18 cellular contexts compared by ENCODE assay signal in the genomic region with DNA sequence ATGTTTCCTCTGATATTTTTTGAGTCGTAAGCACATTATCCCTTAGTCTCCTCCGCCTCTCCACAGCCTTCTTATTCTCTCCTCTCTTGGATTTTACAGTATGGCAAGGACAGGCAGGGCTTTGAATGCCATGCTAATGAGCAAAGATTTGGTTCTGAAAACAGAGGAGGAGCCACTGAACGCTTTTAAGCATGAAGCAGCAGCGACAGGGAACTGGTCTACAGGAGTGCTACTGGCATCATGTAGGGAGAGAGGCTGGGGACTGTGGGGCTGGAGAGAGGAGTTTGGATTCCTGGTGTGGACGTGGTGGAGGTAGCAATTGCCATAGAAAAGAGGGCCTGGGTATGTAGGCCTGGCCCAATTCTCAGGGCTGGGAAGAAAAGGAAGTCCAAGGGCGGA. TPM values are rescaled to one million over a fixed set of nuclear protein-coding genes. Genes with fewer than 3 reads are reported as not detected.
DNase-seq lines count a peak whose midpoint lies in the region; ATAC-seq and TF ChIP-seq lines count a peak whose summit lies in the region.
"Had no signal": no experiment of that assay in that cellular context is flagged by ENCODE, and none has a peak within 500 bp of the region (broad histone marks: within the 10 kb centered on the region; RNA-seq: fewer than 3 reads in every experiment).

No MANE protein-coding gene starts in this region.

- H3K4me2 ChIP-seq in GM23338 = peak overlapping the region; percentile 77
- no peak overlapping the region for H3K4me2 ChIP-seq in trophoblast cell (ENCODE audit: low read length)
- H3K4me2 ChIP-seq in hepatocyte = no peak overlapping the region

- H3K4ac ChIP-seq in trophoblast cell (ENCODE audit: low read depth, low read length) = no peak overlapping the region

- peak overlapping the region; percentile 20 for H3K9ac ChIP-seq in endodermal cell (ENCODE audit: extremely low read depth, low read length, poor library complexity, severe bottlenecking)
- no peak overlapping the region for H3K9ac ChIP-seq in trophoblast cell (ENCODE audit: low read length)

- no peaks in the 10 kb centered on the region for H3K36me3 Mint-ChIP-seq in GM23338 (ENCODE audit: low read depth)
- H3K36me3 Mint-ChIP-seq in endodermal cell (ENCODE audit: low read depth) = no peaks in the 10 kb centered on the region
- no peaks in the 10 kb centered on the region for H3K36me3 Mint-ChIP-seq in neural crest cell (ENCODE audit: low read depth)

- peak; percentile 48 for ATAC-seq in GM23338
- ATAC-seq: GM12878, HepG2, Right ventricle myocardium inferior had no signal

- no peaks in the 10 kb centered on the region for H3K36me3 ChIP-seq in GM23338 (ENCODE audit: insufficient read depth)
- no peaks in the 10 kb centered on the region for H3K36me3 ChIP-seq in endodermal cell (ENCODE audit: control insufficient read depth, insufficient read depth, low read length)
- H3K36me3 ChIP-seq in trophoblast cell (ENCODE audit: control insufficient read depth in 1 of 2, insufficient read depth in 2 of 2, low read length in 2 of 2) = no peaks in the 10 kb centered on the region
- no peaks in the 10 kb centered on the region for H3K36me3 ChIP-seq in hepatocyte (replicated peaks; ENCODE audit: insufficient read depth, low read depth)

- no peak overlapping the region for H3K23ac ChIP-seq in trophoblast cell (ENCODE audit: low read length)

- H3K79me2 ChIP-seq in GM23338 (replicated peaks; ENCODE audit: insufficient read depth) (no peaks in the 10 kb centered on the region), trophoblast cell (ENCODE audit: control insufficient read depth, insufficient read depth, low read length, poor library complexity) (no peaks in the 10 kb centered on the region), hepatocyte (no peaks in the 10 kb centered on the region)

- no peaks in the 10 kb centered on the region for H4K20me1 ChIP-seq in GM23338 (replicated peaks; ENCODE audit: insufficient read depth)
- H4K20me1 ChIP-seq in hepatocyte (ENCODE audit: insufficient read depth, poor library complexity, severe bottlenecking) = no peaks in the 10 kb centered on the region

- no peak overlapping the region for H2AK5ac ChIP-seq in trophoblast cell (ENCODE audit: low read length)

- H3K14ac ChIP-seq in trophoblast cell (ENCODE audit: low read length) = no peak overlapping the region

- TF ChIP-seq CTCF in GM23338 (conservative IDR thresholded peaks at IDR 0.05; ENCODE audit: low read depth in 2 of 2) (no peak), endodermal cell (conservative IDR thresholded peaks at IDR 0.05) (no peak), neural crest cell (conservative IDR thresholded peaks at IDR 0.05) (no peak), hepatocyte (IDR thresholded peaks at IDR 0.05; ENCODE audit: poor library complexity) (no peak)

- H4K91ac ChIP-seq in trophoblast cell (ENCODE audit: low read depth, low read length) = no peak overlapping the region

- no peak overlapping the region for H2BK12ac ChIP-seq in trophoblast cell (ENCODE audit: low read length)

- H3K4me3 Mint-ChIP-seq in GM23338 (peak overlapping the region; percentile 70), endodermal cell (peak overlapping the region; percentile 55), neural crest cell (peak overlapping the region; percentile 2)

- H2BK120ac ChIP-seq in trophoblast cell (ENCODE audit: insufficient read depth, low read length, poor library complexity) = no peak overlapping the region

- H3K4me1 Mint-ChIP-seq in GM23338 (peaks cover 49% of the 10 kb centered on the region), endodermal cell (peaks cover 51% of the 10 kb centered on the region), neural crest cell (peaks cover 7% of the 10 kb centered on the region)

- H4K8ac ChIP-seq in trophoblast cell (ENCODE audit: low read depth, low read length) = no peak overlapping the region

- peak; percentile 62 for DNase-seq in GM23338 (ENCODE audit: low spot score)
- DNase-seq in NCI-H510A treated with DMSO at 0.1 percent for 48 hours (lab: John Stamatoyannopoulos, UW) = peak; percentile 46
- DNase-seq in endodermal cell = peak; percentile 78
- no peak for DNase-seq in neural crest cell (ENCODE audit: low read depth, low spot score)
- no peak for DNase-seq in trophoblast cell
- DNase-seq in hepatocyte (ENCODE audit: low spot score) = no peak
- DNase-seq in RPMI8226 = no peak
- DNase-seq: AML-193, Caco-2, Karpas-422, MM.1S, NCI-H187 treated with DMSO at 0.1 percent for 48 hours, NCI-H524 treated with DMSO at 0.1 percent for 48 hours had no signal

- H2AFZ ChIP-seq in GM23338 (no peak overlapping the region), trophoblast cell (ENCODE audit: insufficient read depth, low read length, poor library complexity) (no peak overlapping the region), hepatocyte (no peak overlapping the region)

- H4K12ac ChIP-seq in trophoblast cell (ENCODE audit: low read depth, low read length) = no peak overlapping the region

- H3K9me3 ChIP-seq in endodermal cell (ENCODE audit: control insufficient read depth, low read length) = no peaks in the 10 kb centered on the region
- no peaks in the 10 kb centered on the region for H3K9me3 ChIP-seq in trophoblast cell (ENCODE audit: insufficient read depth, low read depth, low read length)
- H3K9me3 ChIP-seq in hepatocyte (ENCODE audit: low read depth) = no peaks in the 10 kb centered on the region
- H3K9me3 ChIP-seq: Caco-2 had no signal

- H3K9me3 Mint-ChIP-seq in GM23338 = no peaks in the 10 kb centered on the region; the same call in 1 of the 3 replicates
- H3K9me3 Mint-ChIP-seq in endodermal cell = no peaks in the 10 kb centered on the region
- peaks cover 4% of the 10 kb centered on the region for H3K9me3 Mint-ChIP-seq in neural crest cell

- H3K18ac ChIP-seq in trophoblast cell (ENCODE audit: low read length) = no peak overlapping the region

- peaks cover 42% of the 10 kb centered on the region for H3K4me1 ChIP-seq in GM23338 (ENCODE audit: insufficient read depth)
- peaks cover 6% of the 10 kb centered on the region for H3K4me1 ChIP-seq in endodermal cell (ENCODE audit: control insufficient read depth, insufficient read depth, low read length)
- no peaks in the 10 kb centered on the region for H3K4me1 ChIP-seq in trophoblast cell (ENCODE audit: control insufficient read depth in 1 of 2, insufficient read depth in 2 of 2, low read length in 2 of 2)
- no peaks in the 10 kb centered on the region for H3K4me1 ChIP-seq in hepatocyte (ENCODE audit: insufficient read depth)
- H3K4me1 ChIP-seq: Caco-2 had no signal

- H3K27me3 Mint-ChIP-seq in GM23338 (ENCODE audit: insufficient read depth, low read depth, poor library complexity) = peaks cover 15% of the 10 kb centered on the region
- H3K27me3 Mint-ChIP-seq in endodermal cell (ENCODE audit: insufficient read depth) = peaks cover 2% of the 10 kb centered on the region
- peaks cover 6% of the 10 kb centered on the region for H3K27me3 Mint-ChIP-seq in neural crest cell (ENCODE audit: low read depth)

- H2BK5ac ChIP-seq in trophoblast cell (ENCODE audit: low read depth, low read length, poor library complexity) = no peak overlapping the region

- 20% methylated on average over 6 of the region's 6 CpGs; no CpG with 5 or more reads in 1 of the 2 experiments for WGBS in endodermal cell (ENCODE audit: insufficient coverage in 1 of 2, insufficient read length in 1 of 2), 2 experiments
- WGBS in trophoblast cell (ENCODE audit: extremely low coverage, insufficient coverage, insufficient read length) = no CpG with 5 or more reads among the region's 6 CpGs
- 48% methylated on average over 6 of the region's 6 CpGs for WGBS in hepatocyte (ENCODE audit: low lambda C conversion rate, missing lambda C conversion rate)

- H3K27ac ChIP-seq in GM23338 (ENCODE audit: low read depth) (peak overlapping the region; percentile 99), endodermal cell (ENCODE audit: low read depth, low read length) (no peak overlapping the region), trophoblast cell (ENCODE audit: low read depth, low read length) (no peak overlapping the region), hepatocyte (no peak overlapping the region)
- H3K27ac ChIP-seq: HL-60, SK-N-MC had no signal

- 0 out of 2 replicates have a peak, but pooled peaks cover 3% of the 10 kb centered on the region for H3F3A ChIP-seq in GM23338 (replicated peaks; ENCODE audit: low read depth)

- H3K4me3 ChIP-seq in GM23338 (peak overlapping the region; percentile 48), endodermal cell (ENCODE audit: low read length) (peak overlapping the region; percentile 73), trophoblast cell (ENCODE audit: low read depth, low read length) (no peak overlapping the region), hepatocyte (no peak overlapping the region)
- H3K4me3 ChIP-seq: GM12878, SK-N-MC had no signal

- peak overlapping the region; percentile 99 for H3K27ac Mint-ChIP-seq in GM23338
- peak overlapping the region; percentile 94 for H3K27ac Mint-ChIP-seq in endodermal cell
- H3K27ac Mint-ChIP-seq in neural crest cell (ENCODE audit: unreplicated experiment) = no peak overlapping the region

- peaks cover under 1% of the 10 kb centered on the region for H3K79me1 ChIP-seq in trophoblast cell (ENCODE audit: low read length)

- H3K9me2 ChIP-seq in GM23338 (ENCODE audit: insufficient read depth) (no peaks in the 10 kb centered on the region), hepatocyte (replicated peaks; ENCODE audit: insufficient read depth) (no peaks in the 10 kb centered on the region)

- no peaks in the 10 kb centered on the region for H3K27me3 ChIP-seq in GM23338 (ENCODE audit: insufficient read depth)
- H3K27me3 ChIP-seq in endodermal cell (ENCODE audit: control insufficient read depth, insufficient read depth, low read length, poor library complexity, severe bottlenecking) = no peaks in the 10 kb centered on the region
- H3K27me3 ChIP-seq in trophoblast cell (ENCODE audit: insufficient read depth, low read length) = no peaks in the 10 kb centered on the region
- H3K27me3 ChIP-seq in hepatocyte = peaks cover 2% of the 10 kb centered on the region

TF ChIP-seq in GM23338, 12 proteins besides CTCF, POLR2A, EP300 and RAD21:
- TF ChIP-seq EZH2 (IDR thresholded peaks at IDR 0.05; ENCODE audit: low read depth, unreplicated experiment) (no peak), POLR2AphosphoS5 (IDR thresholded peaks at IDR 0.05; ENCODE audit: low read depth) (peak; percentile 59)

RNA-seq across cellular contexts. Expression of gene CD99L2, which starts 4.6 kb away (rescaled TPM):
- 6.4 and 7.2 TPM in 2 replicates for total RNA-seq in GM23338 (2014; rRNA removed; shearing (Covaris generic))
- polyA plus RNA-seq in GM23338 (2016; fragmentation: Nextera tagmentation; extraction: Ambion mirVana) = 2.3 and 2.6 TPM in 2 replicates
- 10 to 100 TPM; 11.3 to 18.7 TPM for total RNA-seq in endodermal cell
- 39.8 TPM for polyA plus RNA-seq in endodermal cell (2013, experiment 1 of 2)
- 34.4 TPM for polyA plus RNA-seq in endodermal cell (2013, experiment 2 of 2)
- total RNA-seq in neural crest cell = 38.2 and 40.1 TPM in 2 replicates
- 4.9 and 5.1 TPM in 2 replicates for polyA plus RNA-seq in trophoblast cell (2013)
- total RNA-seq in hepatocyte = 23.9 and 35.1 TPM in 2 replicates
- polyA plus RNA-seq in hepatocyte = 23.5 and 32.0 TPM in 2 replicates

Comparison
In these comparisons a context has a peak if more than half of its experiments do, and no peak if none do; other contexts are left out.
1. DNase-seq: peak in GM23338 (single experiment), NCI-H510A treated with DMSO at 0.1 percent for 48 hours (single experiment) and endodermal cell (single experiment); none in neural crest cell (single experiment), trophoblast cell (0 of 2), hepatocyte (single experiment) and RPMI8226 (single experiment).
2. H3K4me3 ChIP-seq: peak in GM23338 (single experiment) and endodermal cell (single experiment); none in trophoblast cell (single experiment) and hepatocyte (single experiment).
3. H3K4me3 Mint-ChIP-seq: peak in every context shown above with its lines; median percentile 70 in GM23338; 55 in endodermal cell; 2 in neural crest cell.